Comparison of ENCODE assay signal across 8 cellular contexts in the genomic region with DNA sequence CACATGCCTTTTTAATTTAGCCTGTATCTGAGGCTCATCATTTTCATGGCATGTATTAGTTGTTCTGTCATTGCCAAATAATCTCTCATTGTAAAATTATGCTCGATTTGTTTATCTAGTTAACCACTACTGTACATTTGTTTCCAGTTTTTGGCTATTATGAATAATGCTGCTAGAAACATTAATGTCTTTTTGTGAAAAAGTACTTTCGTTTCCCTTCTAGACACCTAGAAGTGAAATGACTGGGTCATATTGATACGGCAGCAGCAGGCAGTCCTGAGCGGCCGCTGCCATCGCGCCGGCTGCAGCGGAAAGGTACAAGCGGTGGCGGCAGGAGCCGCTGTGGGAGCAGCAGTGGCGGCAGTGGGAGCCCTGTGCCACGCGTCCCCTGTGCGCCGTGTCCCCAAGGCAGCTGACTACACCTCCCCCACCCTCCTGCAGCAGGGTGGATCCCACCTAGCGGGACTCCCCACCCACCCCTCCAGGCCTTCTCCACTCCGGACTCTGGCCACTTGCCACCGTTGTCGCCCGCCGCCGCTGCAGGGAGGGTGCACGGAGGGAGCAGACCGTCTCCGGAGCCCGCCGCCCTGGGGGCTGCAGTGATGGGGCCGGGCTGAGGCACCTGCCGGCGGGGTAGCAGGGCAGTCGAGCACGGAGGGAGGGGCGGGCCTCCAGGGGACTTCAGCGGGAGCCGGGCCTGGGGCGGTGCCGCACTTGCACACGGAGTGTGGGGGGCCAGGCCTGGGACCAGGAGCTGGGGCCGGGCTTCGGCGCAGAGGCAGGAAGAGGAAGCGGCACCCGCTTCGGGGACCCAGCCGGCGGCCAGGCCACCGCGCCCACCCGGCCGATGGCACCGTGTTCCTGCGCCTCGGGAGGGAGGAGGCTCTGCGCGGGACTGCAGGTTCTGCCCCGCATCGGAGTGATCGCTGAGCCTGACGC.
DNase-seq lines count a peak whose midpoint lies in the region; ATAC-seq and TF ChIP-seq lines count a peak whose summit lies in the region.

No MANE protein-coding gene starts in this region.

- H3K36me3 Mint-ChIP-seq in IgD-negative memory B cell (peaks cover 5% of the 10 kb centered on the region), WTC11 (peaks cover 2% of the 10 kb centered on the region; the same call in 1 of the 2 replicates), neural crest cell (ENCODE audit: low read depth) (no peaks in the 10 kb centered on the region)

- CTCF ChIA-PET in WTC11 (lab: Charles Lee) = interaction anchor here (0.6 kb wide), 1 partner anchor 1935 kb away, joined by 3 read pairs; no protein-coding TSS in a partner anchor

- peak overlapping the region; percentile 69 for H3K4me3 ChIP-seq in fibroblast of the aortic adventitia (ENCODE audit: low read depth, low read length)

- peak; percentile 51 to 55 for ATAC-seq in activated CD4-positive, CD25-positive, alpha-beta regulatory T cell treated with anti-CD3 and anti-CD28 coated beads, Interleukin-2, amount 50 U/mL, for 24 hours
- ATAC-seq in GM21723 (IDR thresholded peaks at IDR 0.05; ENCODE audit: unreplicated experiment) = peak; percentile 94
- ATAC-seq in WTC11 = peak; percentile 88

- no peak for TF ChIP-seq CTCF in WTC11 (IDR thresholded peaks at IDR 0.05)
- TF ChIP-seq CTCF in fibroblast of the aortic adventitia (IDR thresholded peaks at IDR 0.05; ENCODE audit: insufficient read depth, low read length) = no peak
- TF ChIP-seq CTCF in neural crest cell (conservative IDR thresholded peaks at IDR 0.05) = peak; percentile 43

- H3K27ac Mint-ChIP-seq in IgD-negative memory B cell = no peak overlapping the region
- no peak overlapping the region for H3K27ac Mint-ChIP-seq in WTC11
- H3K27ac Mint-ChIP-seq in neural crest cell (ENCODE audit: unreplicated experiment) = no peak overlapping the region

- H3K27me3 Mint-ChIP-seq in IgD-negative memory B cell (peaks cover 12% of the 10 kb centered on the region), WTC11 (ENCODE audit: low read depth) (peaks cover 36% of the 10 kb centered on the region), neural crest cell (ENCODE audit: low read depth) (peaks cover 76% of the 10 kb centered on the region)

- no peak for DNase-seq in activated CD4-positive, CD25-positive, alpha-beta regulatory T cell treated with anti-CD3 and anti-CD28 coated beads, Interleukin-2, amount 50 U/mL, for 72 hours
- peak; percentile 63 for DNase-seq in WTC11 (ENCODE audit: low spot score)
- peak; percentile 47 for DNase-seq in fibroblast of the aortic adventitia (ENCODE audit: low read depth)
- DNase-seq in neural crest cell (ENCODE audit: low read depth, low spot score) = peak; percentile 18
- DNase-seq in effector CD8-positive, alpha-beta T cell (lab: John Stamatoyannopoulos, UW) = no peak

- POLR2A ChIA-PET in WTC11 (lab: Charles Lee) = interaction anchor here (1.0 kb wide), 1 partner anchor 95 kb away, joined by 3 read pairs; the partner anchor contains the start of gene FH

- peaks cover 0 to 8% (median 3%) of the 10 kb centered on the region in 3 donors for H3K9me3 Mint-ChIP-seq in IgD-negative memory B cell
- H3K9me3 Mint-ChIP-seq in WTC11 = peaks cover 4% of the 10 kb centered on the region
- H3K9me3 Mint-ChIP-seq in neural crest cell = peaks cover 3% of the 10 kb centered on the region

- H3K4me3 Mint-ChIP-seq in IgD-negative memory B cell = peak overlapping the region; percentile 80 to 91 (median 86)
- peak overlapping the region; percentile 59 for H3K4me3 Mint-ChIP-seq in WTC11
- peak overlapping the region; percentile 79 for H3K4me3 Mint-ChIP-seq in neural crest cell

- H3K4me1 Mint-ChIP-seq in IgD-negative memory B cell (peaks cover 2 to 10% (median 5%) of the 10 kb centered on the region in 3 donors), WTC11 (peaks cover 3% of the 10 kb centered on the region), neural crest cell (peaks cover 5% of the 10 kb centered on the region)

TF ChIP-seq in WTC11, 78 proteins besides CTCF, POLR2A, EP300 and RAD21 (continues in another document):
- TF ChIP-seq FOXP1 (CRISPR knock-in tag; IDR thresholded peaks at IDR 0.05; ENCODE audit: borderline replicate concordance) (0 out of 2 replicates have a peak, but pooled peaks have one; percentile 18), ESRRA (CRISPR knock-in tag; IDR thresholded peaks at IDR 0.05; ENCODE audit: borderline replicate concordance) (no peak), EMX1 (CRISPR knock-in tag; IDR thresholded peaks at IDR 0.05) (no peak), TCF7 (CRISPR knock-in tag; IDR thresholded peaks at IDR 0.05; ENCODE audit: low read depth) (no peak), ATF2 (CRISPR knock-in tag; IDR thresholded peaks at IDR 0.05; ENCODE audit: borderline replicate concordance, low read depth) (no peak), OVOL2 (CRISPR knock-in tag; IDR thresholded peaks at IDR 0.05; ENCODE audit: borderline replicate concordance) (no peak), E2F5 (CRISPR knock-in tag; IDR thresholded peaks at IDR 0.05) (no peak), FOXP4 (CRISPR knock-in tag; IDR thresholded peaks at IDR 0.05) (no peak), SMAD3 (CRISPR knock-in tag; IDR thresholded peaks at IDR 0.05; ENCODE audit: borderline replicate concordance) (no peak), SP1 (CRISPR knock-in tag; conservative IDR thresholded peaks at IDR 0.05) (0 out of 2 replicates have a peak, but pooled peaks have one; percentile 16), MYBL2 (CRISPR knock-in tag; IDR thresholded peaks at IDR 0.05) (peak; percentile 46; the same call in 1 of the 2 replicates), NFATC4 (CRISPR knock-in tag; IDR thresholded peaks at IDR 0.05) (no peak), HMGA2 (CRISPR knock-in tag; IDR thresholded peaks at IDR 0.05) (no peak), TP53 (CRISPR knock-in tag; IDR thresholded peaks at IDR 0.05) (0 out of 2 replicates have a peak, but pooled peaks have one; percentile 26)
- TF ChIP-seq, protein P1, sequence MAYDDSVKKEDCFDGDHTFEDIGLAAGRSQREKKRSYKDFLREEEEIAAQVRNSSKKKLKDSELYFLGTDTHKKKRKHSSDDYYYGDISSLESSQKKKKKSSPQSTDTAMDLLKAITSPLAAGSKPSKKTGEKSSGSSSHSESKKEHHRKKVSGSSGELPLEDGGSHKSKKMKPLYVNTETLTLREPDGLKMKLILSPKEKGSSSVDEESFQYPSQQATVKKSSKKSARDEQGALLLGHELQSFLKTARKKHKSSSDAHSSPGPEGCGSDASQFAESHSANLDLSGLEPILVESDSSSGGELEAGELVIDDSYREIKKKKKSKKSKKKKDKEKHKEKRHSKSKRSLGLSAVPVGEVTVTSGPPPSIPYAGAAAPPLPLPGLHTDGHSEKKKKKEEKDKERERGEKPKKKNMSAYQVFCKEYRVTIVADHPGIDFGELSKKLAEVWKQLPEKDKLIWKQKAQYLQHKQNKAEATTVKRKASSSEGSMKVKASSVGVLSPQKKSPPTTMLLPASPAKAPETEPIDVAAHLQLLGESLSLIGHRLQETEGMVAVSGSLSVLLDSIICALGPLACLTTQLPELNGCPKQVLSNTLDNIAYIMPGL (CRISPR knock-in tag; IDR thresholded peaks at IDR 0.05) = peak; percentile 63

Comparison
In these comparisons a context has a peak if more than half of its experiments do, and no peak if none do; other contexts are left out.
1. DNase-seq: peak in WTC11 (single experiment), fibroblast of the aortic adventitia (single experiment) and neural crest cell (single experiment); none in activated CD4-positive, CD25-positive, alpha-beta regulatory T cell treated with anti-CD3 and anti-CD28 coated beads, Interleukin-2, amount 50 U/mL, for 72 hours (single experiment) and effector CD8-positive, alpha-beta T cell (single experiment).
2. Peak in every context shown above with its lines, with median percentiles within 50 percentile points of each other: ATAC-seq and H3K4me3 Mint-ChIP-seq.